Comparison of ENCODE assay signal across 16 cellular contexts in the genomic region with DNA sequence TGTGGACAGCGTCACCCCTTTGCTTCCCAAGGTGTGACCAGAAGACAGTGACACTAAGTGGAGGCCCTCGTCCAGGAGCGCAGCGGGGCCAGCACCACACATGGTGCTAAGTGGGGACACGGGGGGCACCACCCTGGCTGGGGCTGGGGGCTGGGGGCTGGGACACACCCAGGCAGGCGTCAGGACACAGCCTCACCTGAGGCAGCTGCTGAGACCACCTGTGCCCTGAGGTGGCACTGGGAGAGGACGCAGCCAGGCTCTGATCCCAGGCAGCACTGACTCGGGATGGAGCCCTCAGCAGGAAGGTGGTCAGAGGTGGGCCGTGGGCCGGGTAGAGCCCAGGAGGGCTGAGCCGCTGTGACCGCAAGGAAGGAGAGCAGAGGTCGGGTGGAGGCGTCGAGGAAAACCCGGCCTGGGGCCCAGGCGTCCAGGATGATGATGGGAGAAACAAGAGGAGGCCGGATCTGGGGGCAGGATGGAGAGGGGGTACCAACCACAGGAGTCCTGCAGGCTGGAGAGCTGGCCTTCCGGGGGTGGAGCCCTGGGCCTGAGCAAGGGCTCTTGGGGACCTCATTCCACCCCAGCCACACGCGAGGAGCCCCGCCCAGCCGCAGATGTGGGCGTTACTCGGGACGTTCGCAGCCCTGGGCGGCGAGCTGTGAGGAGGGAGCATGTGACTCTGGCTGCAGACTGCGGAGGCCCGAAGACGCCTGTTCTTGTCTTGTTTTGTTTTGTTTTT. TPM values are rescaled to one million over a fixed set of nuclear protein-coding genes. Genes with fewer than 3 reads are reported as not detected.
A peak's percentile ranks its signal among the peaks of the same experiment; 100 is the strongest.
DNase-seq lines count a peak whose midpoint lies in the region; ATAC-seq and TF ChIP-seq lines count a peak whose summit lies in the region.
"Had no signal": no experiment of that assay in that cellular context is flagged by ENCODE, and none has a peak within 500 bp of the region (broad histone marks: within the 10 kb centered on the region; RNA-seq: fewer than 3 reads in every experiment).

No MANE protein-coding gene starts in this region.

- intact Hi-C loops in CD14-positive monocyte (cut with micrococcal nuclease) = loop anchor here in 1 of 2 donors (5.0 kb wide), 1 partner anchor 47 kb away; the partner anchor contains the start of gene STK32C
- intact Hi-C loops in posterior vena cava (cut with DNase I) = loop anchor here (2.0 to 5.0 kb wide), 2 partner anchors 132 kb away; no protein-coding TSS in a partner anchor

- H3K27me3 Mint-ChIP-seq in CD14-positive monocyte (ENCODE audit: low read depth in 3 of 3) = peaks cover 0 to 2% (median 0%) of the 10 kb centered on the region in 3 donors
- H3K27me3 Mint-ChIP-seq: B cell had no signal

- no peak overlapping the region for H3K27ac Mint-ChIP-seq in CD14-positive monocyte
- H3K27ac Mint-ChIP-seq: B cell; CD8-positive, alpha-beta T cell had no signal

- DNase-seq in CD14-positive monocyte (ENCODE audit: low spot score) = peak; percentile 37
- DNase-seq in HUDEP-2 (lab: John Stamatoyannopoulos, UW; ENCODE audit: unreplicated experiment in 76 of 76) = peak in 39 of 76 experiments; percentile 2 to 71 (median 40)
- peak; percentile 28 for DNase-seq in foreskin melanocyte
- DNase-seq in posterior vena cava (ENCODE audit: low spot score) = peak; percentile 74
- no peak for DNase-seq in inferior parietal cortex (ENCODE audit: extremely low spot score)
- no peak for DNase-seq in SKM-1 treated with dmso at 0.1 percent for 144 hours (lab: John Stamatoyannopoulos, UW; ENCODE audit: unreplicated experiment)
- no peak for DNase-seq in AG08395 (ENCODE audit: low spot score)
- DNase-seq: CD8-positive, alpha-beta T cell; MV-4-11; NCI-H1436; NCI-H2029; NCI-H2171 treated with DMSO at 0.1 percent for 48 hours; NCI-H446 treated with DMSO at 0.1 percent for 48 hours; NCI-H748 treated with DMSO at 0.1 percent for 48 hours had no signal

- no peak for ATAC-seq in HG02588 (IDR thresholded peaks at IDR 0.05; ENCODE audit: unreplicated experiment)
- ATAC-seq: CD8-positive, alpha-beta T cell had no signal

- H3K9me3 Mint-ChIP-seq in CD14-positive monocyte = peaks cover 0 to 4% (median 2%) of the 10 kb centered on the region in 7 donors
- H3K9me3 Mint-ChIP-seq: CD8-positive, alpha-beta T cell had no signal

- peaks cover 25 to 37% of the 10 kb centered on the region in 2 donors for H3K36me3 Mint-ChIP-seq in CD14-positive monocyte
- H3K36me3 Mint-ChIP-seq: CD8-positive, alpha-beta T cell had no signal

- H3K4me3 Mint-ChIP-seq in CD14-positive monocyte = no peak overlapping the region
- H3K4me3 Mint-ChIP-seq: B cell; CD8-positive, alpha-beta T cell had no signal

- no peak for TF ChIP-seq CTCF in CD14-positive monocyte (IDR thresholded peaks at IDR 0.05)

- H3K4me1 Mint-ChIP-seq in CD14-positive monocyte = peaks cover 17% of the 10 kb centered on the region

RNA-seq across cellular contexts. Expression of gene LRRC27, which starts 22.5 kb away (rescaled TPM):
- 1 to 10 TPM; 3.6 TPM for polyA plus RNA-seq in CD14-positive monocyte
- total RNA-seq in posterior vena cava = 1 to 10 TPM; 4.7 to 6.5 TPM

RNA-seq across cellular contexts. Expression of gene PWWP2B, which starts 42.5 kb away (rescaled TPM):
- polyA plus RNA-seq in CD14-positive monocyte = 1 to 10 TPM; 2.4 to 2.7 TPM
- total RNA-seq in posterior vena cava = 10 to 100 TPM; 10.4 to 16.1 TPM

RNA-seq across cellular contexts. Expression of gene STK32C, which starts 46.8 kb away (rescaled TPM):
- 10 to 100 TPM; 13.6 to 18.4 TPM for polyA plus RNA-seq in CD14-positive monocyte
- total RNA-seq in posterior vena cava = 1 to 10 TPM; 6.3 to 9.7 TPM

Comparison
In these comparisons a context has a peak if more than half of its experiments do, and no peak if none do; other contexts are left out.
1. DNase-seq: peak in CD14-positive monocyte (single experiment), HUDEP-2 (39 of 76), foreskin melanocyte (single experiment) and posterior vena cava (single experiment); none in inferior parietal cortex (single experiment), SKM-1 treated with dmso at 0.1 percent for 144 hours (single experiment) and AG08395 (single experiment).